Comparison of ENCODE assay signal across 1 cellular context in genomic region chr1:34985063-34985770, GRCh38.
A peak's percentile ranks its signal among the peaks of the same experiment; 100 is the strongest.
TF ChIP-seq lines count a peak whose summit lies in the region.

TMEM35B (minus strand) TSS chr1:34985347; CDS start chr1:34985305, 42 bp downstream.

TF ChIP-seq in K562, 482 proteins besides CTCF, POLR2A, EP300 and RAD21 (continued from another document and continues in another):
- TF ChIP-seq, protein P1, sequence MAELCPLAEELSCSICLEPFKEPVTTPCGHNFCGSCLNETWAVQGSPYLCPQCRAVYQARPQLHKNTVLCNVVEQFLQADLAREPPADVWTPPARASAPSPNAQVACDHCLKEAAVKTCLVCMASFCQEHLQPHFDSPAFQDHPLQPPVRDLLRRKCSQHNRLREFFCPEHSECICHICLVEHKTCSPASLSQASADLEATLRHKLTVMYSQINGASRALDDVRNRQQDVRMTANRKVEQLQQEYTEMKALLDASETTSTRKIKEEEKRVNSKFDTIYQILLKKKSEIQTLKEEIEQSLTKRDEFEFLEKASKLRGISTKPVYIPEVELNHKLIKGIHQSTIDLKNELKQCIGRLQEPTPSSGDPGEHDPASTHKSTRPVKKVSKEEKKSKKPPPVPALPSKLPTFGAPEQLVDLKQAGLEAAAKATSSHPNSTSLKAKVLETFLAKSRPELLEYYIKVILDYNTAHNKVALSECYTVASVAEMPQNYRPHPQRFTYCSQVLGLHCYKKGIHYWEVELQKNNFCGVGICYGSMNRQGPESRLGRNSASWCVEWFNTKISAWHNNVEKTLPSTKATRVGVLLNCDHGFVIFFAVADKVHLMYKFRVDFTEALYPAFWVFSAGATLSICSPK (IDR thresholded peaks at IDR 0.05; ENCODE audit: borderline replicate concordance) = no peak
- TF ChIP-seq RCOR1 (IDR thresholded peaks at IDR 0.05; ENCODE audit: borderline replicate concordance in 1 of 2, low read depth in 2 of 2, low read length in 2 of 2) = no peak
- TF ChIP-seq, protein P2, sequence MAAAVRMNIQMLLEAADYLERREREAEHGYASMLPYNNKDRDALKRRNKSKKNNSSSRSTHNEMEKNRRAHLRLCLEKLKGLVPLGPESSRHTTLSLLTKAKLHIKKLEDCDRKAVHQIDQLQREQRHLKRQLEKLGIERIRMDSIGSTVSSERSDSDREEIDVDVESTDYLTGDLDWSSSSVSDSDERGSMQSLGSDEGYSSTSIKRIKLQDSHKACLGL (CRISPR knock-in tag; IDR thresholded peaks at IDR 0.05; ENCODE audit: borderline replicate concordance, poor library complexity, severe bottlenecking) = no peak
- TF ChIP-seq, protein P3, sequence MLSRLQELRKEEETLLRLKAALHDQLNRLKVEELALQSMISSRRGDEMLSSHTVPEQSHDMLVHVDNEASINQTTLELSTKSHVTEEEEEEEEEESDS (CRISPR knock-in tag; IDR thresholded peaks at IDR 0.05) = no peak
- no peak for TF ChIP-seq PRMT5 (CRISPR knock-in tag; IDR thresholded peaks at IDR 0.05)
- TF ChIP-seq COPS2 (conservative IDR thresholded peaks at IDR 0.05) = no peak
- TF ChIP-seq, protein P4, sequence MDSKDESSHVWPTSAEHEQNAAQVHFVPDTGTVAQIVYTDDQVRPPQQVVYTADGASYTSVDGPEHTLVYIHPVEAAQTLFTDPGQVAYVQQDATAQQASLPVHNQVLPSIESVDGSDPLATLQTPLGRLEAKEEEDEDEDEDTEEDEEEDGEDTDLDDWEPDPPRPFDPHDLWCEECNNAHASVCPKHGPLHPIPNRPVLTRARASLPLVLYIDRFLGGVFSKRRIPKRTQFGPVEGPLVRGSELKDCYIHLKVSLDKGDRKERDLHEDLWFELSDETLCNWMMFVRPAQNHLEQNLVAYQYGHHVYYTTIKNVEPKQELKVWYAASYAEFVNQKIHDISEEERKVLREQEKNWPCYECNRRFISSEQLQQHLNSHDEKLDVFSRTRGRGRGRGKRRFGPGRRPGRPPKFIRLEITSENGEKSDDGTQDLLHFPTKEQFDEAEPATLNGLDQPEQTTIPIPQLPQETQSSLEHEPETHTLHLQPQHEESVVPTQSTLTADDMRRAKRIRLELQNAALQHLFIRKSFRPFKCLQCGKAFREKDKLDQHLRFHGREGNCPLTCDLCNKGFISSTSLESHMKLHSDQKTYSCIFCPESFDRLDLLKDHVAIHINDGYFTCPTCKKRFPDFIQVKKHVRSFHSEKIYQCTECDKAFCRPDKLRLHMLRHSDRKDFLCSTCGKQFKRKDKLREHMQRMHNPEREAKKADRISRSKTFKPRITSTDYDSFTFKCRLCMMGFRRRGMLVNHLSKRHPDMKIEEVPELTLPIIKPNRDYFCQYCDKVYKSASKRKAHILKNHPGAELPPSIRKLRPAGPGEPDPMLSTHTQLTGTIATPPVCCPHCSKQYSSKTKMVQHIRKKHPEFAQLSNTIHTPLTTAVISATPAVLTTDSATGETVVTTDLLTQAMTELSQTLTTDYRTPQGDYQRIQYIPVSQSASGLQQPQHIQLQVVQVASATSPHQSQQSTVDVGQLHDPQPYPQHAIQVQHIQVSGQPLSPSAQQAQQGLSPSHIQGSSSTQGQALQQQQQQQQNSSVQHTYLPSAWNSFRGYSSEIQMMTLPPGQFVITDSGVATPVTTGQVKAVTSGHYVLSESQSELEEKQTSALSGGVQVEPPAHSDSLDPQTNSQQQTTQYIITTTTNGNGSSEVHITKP (IDR thresholded peaks at IDR 0.05; ENCODE audit: partially characterized antibody) = peak; percentile 89
- TF ChIP-seq ZNF197 (CRISPR knock-in tag; IDR thresholded peaks at IDR 0.05; ENCODE audit: low read depth) = no peak
- TF ChIP-seq ZBTB7A (IDR thresholded peaks at IDR 0.05; ENCODE audit: borderline replicate concordance, control insufficient read depth, low read depth, low read length) = peak; percentile 98
- peak; percentile 52 to 90 for TF ChIP-seq NONO (IDR thresholded peaks at IDR 0.05; ENCODE audit: low read depth in 2 of 2, low read length in 1 of 2)
- TF ChIP-seq, protein P5, sequence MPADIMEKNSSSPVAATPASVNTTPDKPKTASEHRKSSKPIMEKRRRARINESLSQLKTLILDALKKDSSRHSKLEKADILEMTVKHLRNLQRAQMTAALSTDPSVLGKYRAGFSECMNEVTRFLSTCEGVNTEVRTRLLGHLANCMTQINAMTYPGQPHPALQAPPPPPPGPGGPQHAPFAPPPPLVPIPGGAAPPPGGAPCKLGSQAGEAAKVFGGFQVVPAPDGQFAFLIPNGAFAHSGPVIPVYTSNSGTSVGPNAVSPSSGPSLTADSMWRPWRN (IDR thresholded peaks at IDR 0.05; ENCODE audit: low read depth) = no peak
- TF ChIP-seq, protein P6, sequence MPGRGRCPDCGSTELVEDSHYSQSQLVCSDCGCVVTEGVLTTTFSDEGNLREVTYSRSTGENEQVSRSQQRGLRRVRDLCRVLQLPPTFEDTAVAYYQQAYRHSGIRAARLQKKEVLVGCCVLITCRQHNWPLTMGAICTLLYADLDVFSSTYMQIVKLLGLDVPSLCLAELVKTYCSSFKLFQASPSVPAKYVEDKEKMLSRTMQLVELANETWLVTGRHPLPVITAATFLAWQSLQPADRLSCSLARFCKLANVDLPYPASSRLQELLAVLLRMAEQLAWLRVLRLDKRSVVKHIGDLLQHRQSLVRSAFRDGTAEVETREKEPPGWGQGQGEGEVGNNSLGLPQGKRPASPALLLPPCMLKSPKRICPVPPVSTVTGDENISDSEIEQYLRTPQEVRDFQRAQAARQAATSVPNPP (IDR thresholded peaks at IDR 0.05; ENCODE audit: borderline replicate concordance, insufficient read depth, insufficient read length) = no peak
- TF ChIP-seq MECOM (CRISPR knock-in tag; IDR thresholded peaks at IDR 0.05) = no peak
- no peak for TF ChIP-seq ZNF583 (CRISPR knock-in tag; IDR thresholded peaks at IDR 0.05)
- TF ChIP-seq RBM22 (IDR thresholded peaks at IDR 0.05; ENCODE audit: low read depth, low read length, poor library complexity, severe bottlenecking) = peak; percentile 46
- no peak for TF ChIP-seq JUN (IDR thresholded peaks at IDR 0.05; ENCODE audit: borderline replicate concordance, low read depth, low read length)
- TF ChIP-seq JUN (CRISPR knock-in tag; IDR thresholded peaks at IDR 0.05; ENCODE audit: borderline replicate concordance) = 0 out of 2 replicates have a peak, but pooled peaks have one; percentile 58
- peak; percentile 48; the same call in 1 of the 2 replicates for TF ChIP-seq MGA (IDR thresholded peaks at IDR 0.05)
- peak; percentile 86 for TF ChIP-seq CCNT2 (IDR thresholded peaks at IDR 0.05; ENCODE audit: borderline replicate concordance, extremely low read depth, insufficient read length, low read depth, low read length)
- TF ChIP-seq SIN3B (IDR thresholded peaks at IDR 0.05; ENCODE audit: low read depth) = peak; percentile 57; the same call in 1 of the 2 replicates
- no peak for TF ChIP-seq ZBTB26 (CRISPR knock-in tag; IDR thresholded peaks at IDR 0.05)
- no peak for TF ChIP-seq GABPB2 (CRISPR knock-in tag; conservative IDR thresholded peaks at IDR 0.05)
- TF ChIP-seq CBX8 (IDR thresholded peaks at IDR 0.05; ENCODE audit: borderline replicate concordance, extremely low read depth, low read depth, low read length, poor library complexity, severe bottlenecking) = no peak
- no peak; a peak in 1 of 4 replicates for TF ChIP-seq ETV6 (IDR thresholded peaks at IDR 0.05; ENCODE audit: borderline replicate concordance in 1 of 2, low read depth in 2 of 2, low read length in 1 of 2)
- TF ChIP-seq ETV6 (CRISPR knock-in tag; IDR thresholded peaks at IDR 0.05; ENCODE audit: borderline replicate concordance) = no peak
- no peak for TF ChIP-seq ZBTB8A (IDR thresholded peaks at IDR 0.05; ENCODE audit: partially characterized antibody)
- TF ChIP-seq SRSF1 (IDR thresholded peaks at IDR 0.05; ENCODE audit: low read depth, low read length) = no peak
- no peak for TF ChIP-seq ZNF79 (CRISPR knock-in tag; IDR thresholded peaks at IDR 0.05; ENCODE audit: low read depth)
- TF ChIP-seq TEAD2 (tag; IDR thresholded peaks at IDR 0.05) = no peak
- TF ChIP-seq ESRRB (CRISPR knock-in tag; IDR thresholded peaks at IDR 0.05; ENCODE audit: borderline replicate concordance) = no peak
- no peak for TF ChIP-seq BDP1 (IDR thresholded peaks at IDR 0.05; ENCODE audit: insufficient read depth, insufficient read length)
- TF ChIP-seq GATA2 (CRISPR knock-in tag; IDR thresholded peaks at IDR 0.05) = no peak
- TF ChIP-seq YBX1 (IDR thresholded peaks at IDR 0.05) = no peak
- TF ChIP-seq, protein P7, sequence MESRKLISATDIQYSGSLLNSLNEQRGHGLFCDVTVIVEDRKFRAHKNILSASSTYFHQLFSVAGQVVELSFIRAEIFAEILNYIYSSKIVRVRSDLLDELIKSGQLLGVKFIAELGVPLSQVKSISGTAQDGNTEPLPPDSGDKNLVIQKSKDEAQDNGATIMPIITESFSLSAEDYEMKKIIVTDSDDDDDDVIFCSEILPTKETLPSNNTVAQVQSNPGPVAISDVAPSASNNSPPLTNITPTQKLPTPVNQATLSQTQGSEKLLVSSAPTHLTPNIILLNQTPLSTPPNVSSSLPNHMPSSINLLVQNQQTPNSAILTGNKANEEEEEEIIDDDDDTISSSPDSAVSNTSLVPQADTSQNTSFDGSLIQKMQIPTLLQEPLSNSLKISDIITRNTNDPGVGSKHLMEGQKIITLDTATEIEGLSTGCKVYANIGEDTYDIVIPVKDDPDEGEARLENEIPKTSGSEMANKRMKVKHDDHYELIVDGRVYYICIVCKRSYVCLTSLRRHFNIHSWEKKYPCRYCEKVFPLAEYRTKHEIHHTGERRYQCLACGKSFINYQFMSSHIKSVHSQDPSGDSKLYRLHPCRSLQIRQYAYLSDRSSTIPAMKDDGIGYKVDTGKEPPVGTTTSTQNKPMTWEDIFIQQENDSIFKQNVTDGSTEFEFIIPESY (CRISPR knock-in tag; IDR thresholded peaks at IDR 0.05) = no peak
- TF ChIP-seq ZNF77 (CRISPR knock-in tag; IDR thresholded peaks at IDR 0.05) = 0 out of 2 replicates have a peak, but pooled peaks have one; percentile 55
- TF ChIP-seq SREBF1 (IDR thresholded peaks at IDR 0.05; ENCODE audit: borderline replicate concordance, low read depth, low read length) = no peak
